Comparison of ENCODE assay signal across 8 cellular contexts in genomic region chr7:106947244-106947728, GRCh38.
A peak's percentile ranks its signal among the peaks of the same experiment; 100 is the strongest.
DNase-seq lines count a peak whose midpoint lies in the region; ATAC-seq lines count a peak whose summit lies in the region.

No MANE protein-coding gene starts in this region.

- ATAC-seq in activated CD8-positive, alpha-beta T cell treated with anti-CD3 and anti-CD28 coated beads, Interleukin-2, amount 10 ng/mL, durations not matched to agents 7 days and 5 days, result no peak
- ATAC-seq in HG03442 (IDR thresholded peaks at IDR 0.05; ENCODE audit: unreplicated experiment), result no peak

- H3K36me3 Mint-ChIP-seq in activated CD8-positive, alpha-beta T cell treated with anti-CD3 and anti-CD28 coated beads, Interleukin-2, amount 10 ng/mL, durations not matched to agents 7 days and 5 days (ENCODE audit: low read depth), result no peaks in the 10 kb centered on the region

- H3K27me3 Mint-ChIP-seq in activated CD8-positive, alpha-beta T cell treated with anti-CD3 and anti-CD28 coated beads, Interleukin-2, amount 10 ng/mL, durations not matched to agents 7 days and 5 days (ENCODE audit: low read depth), result peaks cover 8% of the 10 kb centered on the region

- peak in 2 of 3 donors; percentile 3 to 26 for DNase-seq in stimulated activated CD4-positive, alpha-beta T cell treated with anti-CD3 and anti-CD28 coated beads, Interleukin-12 subunit alpha, Interleukin-12 subunit beta, amount 100 ng/mL, for 48 hours (ENCODE audit: low read depth in 2 of 3, low spot score in 1 of 3)
- DNase-seq in stimulated activated CD4-positive, alpha-beta T cell treated with anti-CD3 and anti-CD28 coated beads, Interleukin-12 subunit alpha, Interleukin-12 subunit beta, amount 100 ng/mL, for 4 hours, result no peak
- DNase-seq in HK-2 (ENCODE audit: unreplicated experiment) (peak; percentile 41), NCI-H69 (lab: John Stamatoyannopoulos, UW) (peak; percentile 74), glomerular visceral epithelial cell (ENCODE audit: extremely low spot score) (peak; percentile 61), pons (ENCODE audit: low spot score) (peak; percentile 81)
- peak; percentile 50 for DNase-seq in activated CD8-positive, alpha-beta T cell treated with anti-CD3 and anti-CD28 coated beads, Interleukin-2, amount 10 ng/mL, durations not matched to agents 7 days and 5 days

- H3K4me3 Mint-ChIP-seq in activated CD8-positive, alpha-beta T cell treated with anti-CD3 and anti-CD28 coated beads, Interleukin-2, amount 10 ng/mL, durations not matched to agents 7 days and 5 days, result no peak overlapping the region

- no peaks in the 10 kb centered on the region for H3K9me3 Mint-ChIP-seq in activated CD8-positive, alpha-beta T cell treated with anti-CD3 and anti-CD28 coated beads, Interleukin-2, amount 10 ng/mL, durations not matched to agents 7 days and 5 days (ENCODE audit: insufficient read depth)

- CTCF ChIA-PET in activated CD8-positive, alpha-beta T cell treated with anti-CD3 and anti-CD28 coated beads, Interleukin-2, amount 10 ng/mL, durations not matched to agents 7 days and 5 days (lab: Charles Lee), result interaction anchor here (0.6 to 5.5 kb wide), 10 partner anchors 14 to 205 kb away, joined by 3 to 48 read pairs (median 4); no protein-coding TSS in a partner anchor

- no peaks in the 10 kb centered on the region for H3K4me1 Mint-ChIP-seq in activated CD8-positive, alpha-beta T cell treated with anti-CD3 and anti-CD28 coated beads, Interleukin-2, amount 10 ng/mL, durations not matched to agents 7 days and 5 days (ENCODE audit: low read depth)

- POLR2A ChIA-PET in activated CD8-positive, alpha-beta T cell treated with anti-CD3 and anti-CD28 coated beads, Interleukin-2, amount 10 ng/mL, durations not matched to agents 7 days and 5 days (lab: Charles Lee), result no interaction called here

- H3K27ac Mint-ChIP-seq in activated CD8-positive, alpha-beta T cell treated with anti-CD3 and anti-CD28 coated beads, Interleukin-2, amount 10 ng/mL, durations not matched to agents 7 days and 5 days, result no peak overlapping the region
